Comparison of ENCODE assay signal across 8 cellular contexts in genomic region chr18:2547477-2548087, GRCh38. TPM values are rescaled to one million over a fixed set of nuclear protein-coding genes. Genes with fewer than 3 reads are reported as not detected.
DNase-seq lines count a peak whose midpoint lies in the region; ATAC-seq and TF ChIP-seq lines count a peak whose summit lies in the region.

No MANE protein-coding gene starts in this region.

- H3K36me3 ChIP-seq in GM06990 (ENCODE audit: control insufficient read depth, insufficient read depth, low read length) (no peaks in the 10 kb centered on the region), OCI-LY7 (ENCODE audit: insufficient read depth, low read length) (peaks cover 39% of the 10 kb centered on the region), endodermal cell (ENCODE audit: control insufficient read depth, insufficient read depth, low read length) (peaks cover 29% of the 10 kb centered on the region)
- peaks cover 1 to 22% (median 17%) of the 10 kb centered on the region in 3 experiments for H3K36me3 ChIP-seq in naive thymus-derived CD4-positive, alpha-beta T cell (ENCODE audit: control insufficient read depth in 2 of 3, insufficient read depth in 3 of 3, low read length in 3 of 3)

- WGBS in endodermal cell (ENCODE audit: insufficient coverage in 1 of 2, insufficient read length in 1 of 2), 2 experiments: 68 to 70% methylated on average over 4 of the region's 4 CpGs

- H3K9me3 ChIP-seq in OCI-LY7 (ENCODE audit: low read length): no peaks in the 10 kb centered on the region
- H3K9me3 ChIP-seq in endodermal cell (ENCODE audit: control insufficient read depth, low read length): no peaks in the 10 kb centered on the region
- no peaks in the 10 kb centered on the region for H3K9me3 ChIP-seq in naive thymus-derived CD4-positive, alpha-beta T cell (ENCODE audit: control insufficient read depth in 2 of 3, low read length in 3 of 3)

- peak; percentile 47 for DNase-seq in A172 (ENCODE audit: low spot score)
- no peak for DNase-seq in GM06990 (ENCODE audit: extremely low read depth, insufficient read length)
- peak; percentile 80 for DNase-seq in OCI-LY7 (ENCODE audit: low spot score)
- DNase-seq in endodermal cell: no peak
- DNase-seq in naive thymus-derived CD4-positive, alpha-beta T cell: peak in 7 of 9 donors; percentile 13 to 50 (median 37)
- DNase-seq in HPDE6-E6E7 (ENCODE audit: extremely low spot score): no peak

- peak; percentile 81 for ATAC-seq in HG03354 (IDR thresholded peaks at IDR 0.05; ENCODE audit: poor library complexity, severe bottlenecking, unreplicated experiment)
- peak; percentile 72 for ATAC-seq in naive thymus-derived CD4-positive, alpha-beta T cell
- no peak for ATAC-seq in GM18861 (IDR thresholded peaks at IDR 0.05; ENCODE audit: unreplicated experiment)

- no peaks in the 10 kb centered on the region for H3K27me3 Mint-ChIP-seq in endodermal cell (ENCODE audit: insufficient read depth)
- no peaks in the 10 kb centered on the region for H3K27me3 Mint-ChIP-seq in naive thymus-derived CD4-positive, alpha-beta T cell

- peaks cover 12% of the 10 kb centered on the region for H3K4me1 ChIP-seq in OCI-LY7 (ENCODE audit: insufficient read depth, low read length, poor library complexity, severe bottlenecking)
- H3K4me1 ChIP-seq in endodermal cell (ENCODE audit: control insufficient read depth, insufficient read depth, low read length): no peaks in the 10 kb centered on the region
- no peaks in the 10 kb centered on the region for H3K4me1 ChIP-seq in naive thymus-derived CD4-positive, alpha-beta T cell (ENCODE audit: control insufficient read depth in 2 of 2, insufficient read depth in 2 of 2, low read length in 2 of 2)

- no peaks in the 10 kb centered on the region for H4K20me1 ChIP-seq in OCI-LY7 (ENCODE audit: insufficient read depth, low read length)

- intact Hi-C loops in OCI-LY7 (cut with micrococcal nuclease; ENCODE audit: unreplicated experiment): loop anchor here (1.0 to 10.0 kb wide), 4 partner anchors 313 to 960 kb away; no protein-coding TSS in a partner anchor
- intact Hi-C loops in naive thymus-derived CD4-positive, alpha-beta T cell (cut with micrococcal nuclease): loop anchor here (1.0 to 10.0 kb wide), 9 partner anchors 57 to 1923 kb away; no protein-coding TSS in a partner anchor

- H3K9me2 ChIP-seq in OCI-LY7 (ENCODE audit: insufficient read depth, low read length): no peaks in the 10 kb centered on the region

- H3K79me2 ChIP-seq in OCI-LY7 (ENCODE audit: insufficient read depth, low read depth, low read length): no peaks in the 10 kb centered on the region

- H3K27ac Mint-ChIP-seq in endodermal cell: no peak overlapping the region
- H3K27ac Mint-ChIP-seq in naive thymus-derived CD4-positive, alpha-beta T cell: peak overlapping the region in 3 of 9 donors; percentile 0 to 10 (median 6)

- no peak overlapping the region for H3K4me3 Mint-ChIP-seq in endodermal cell
- no peak overlapping the region for H3K4me3 Mint-ChIP-seq in naive thymus-derived CD4-positive, alpha-beta T cell

- TF ChIP-seq CTCF in GM06990 (IDR thresholded peaks at IDR 0.05; ENCODE audit: insufficient read depth, low read length, poor library complexity, severe bottlenecking): peak; percentile 39
- TF ChIP-seq CTCF in OCI-LY7 (conservative IDR thresholded peaks at IDR 0.05; ENCODE audit: low read length): peak; percentile 94
- peak; percentile 80 for TF ChIP-seq CTCF in endodermal cell (conservative IDR thresholded peaks at IDR 0.05)

- H3K27ac ChIP-seq in OCI-LY7 (ENCODE audit: low read depth, low read length, poor library complexity, severe bottlenecking) (no peak overlapping the region), endodermal cell (ENCODE audit: low read depth, low read length) (no peak overlapping the region)
- no peak overlapping the region for H3K27ac ChIP-seq in naive thymus-derived CD4-positive, alpha-beta T cell (ENCODE audit: low read depth, low read length)

- H3K9me3 Mint-ChIP-seq in endodermal cell: no peaks in the 10 kb centered on the region
- no peaks in the 10 kb centered on the region for H3K9me3 Mint-ChIP-seq in naive thymus-derived CD4-positive, alpha-beta T cell

- H2AFZ ChIP-seq in OCI-LY7 (ENCODE audit: low read length): no peak overlapping the region

- peaks cover 24% of the 10 kb centered on the region for H3K36me3 Mint-ChIP-seq in endodermal cell (ENCODE audit: low read depth)
- H3K36me3 Mint-ChIP-seq in naive thymus-derived CD4-positive, alpha-beta T cell: peaks cover 0 to 42% (median 21%) of the 10 kb centered on the region in 5 donors

- H3K4me3 ChIP-seq in GM06990 (replicated peaks; ENCODE audit: low read depth, low read length) (no peak overlapping the region), OCI-LY7 (ENCODE audit: low read depth, low read length, poor library complexity, severe bottlenecking) (no peak overlapping the region), endodermal cell (ENCODE audit: low read length) (no peak overlapping the region)
- no peak overlapping the region for H3K4me3 ChIP-seq in naive thymus-derived CD4-positive, alpha-beta T cell (ENCODE audit: low read length)

- H3K4me1 Mint-ChIP-seq in endodermal cell: no peaks in the 10 kb centered on the region
- H3K4me1 Mint-ChIP-seq in naive thymus-derived CD4-positive, alpha-beta T cell: peaks cover 3 to 33% (median 23%) of the 10 kb centered on the region in 7 donors

- CTCF ChIA-PET in OCI-LY7 (lab: Charles Lee; ENCODE audit: unreplicated experiment): interaction anchor here (1.0 kb wide), 1 partner anchor 443 kb away, joined by 3 read pairs; no protein-coding TSS in a partner anchor
- CTCF ChIA-PET in naive thymus-derived CD4-positive, alpha-beta T cell (lab: Charles Lee): interaction anchor here (0.7 to 1.8 kb wide), 11 partner anchors 8 to 1707 kb away, joined by 3 to 8 read pairs (median 4); no protein-coding TSS in a partner anchor

- no TSS peak for BruUV-seq in OCI-LY7 (replicated peaks; lab: Mats Ljungman, UMichigan)

- no peaks in the 10 kb centered on the region for H3K27me3 ChIP-seq in GM06990 (replicated peaks; ENCODE audit: control insufficient read depth, insufficient read depth, low read length)
- no peaks in the 10 kb centered on the region for H3K27me3 ChIP-seq in endodermal cell (ENCODE audit: control insufficient read depth, insufficient read depth, low read length, poor library complexity, severe bottlenecking)
- no peaks in the 10 kb centered on the region for H3K27me3 ChIP-seq in naive thymus-derived CD4-positive, alpha-beta T cell (ENCODE audit: control insufficient read depth in 2 of 2, insufficient read depth in 2 of 2, low read length in 2 of 2)

- no peak overlapping the region for H3K4me2 ChIP-seq in OCI-LY7 (ENCODE audit: low read length)

- H3K9ac ChIP-seq in endodermal cell (ENCODE audit: extremely low read depth, low read length, poor library complexity, severe bottlenecking): no peak overlapping the region

- POLR2A ChIA-PET in OCI-LY7 (lab: Charles Lee): interaction anchor here (0.5 to 1.1 kb wide), 5 partner anchors 18 to 1477 kb away, joined by 3 to 4 read pairs (median 3); no protein-coding TSS in a partner anchor
- POLR2A ChIA-PET in naive thymus-derived CD4-positive, alpha-beta T cell (lab: Charles Lee): interaction anchor here (0.5 to 2.2 kb wide), 5 partner anchors 27 to 1819 kb away, joined by 3 to 15 read pairs (median 5); no protein-coding TSS in a partner anchor

RNA-seq across cellular contexts. Expression of gene METTL4, which starts 23.7 kb away (rescaled TPM):
- 11.0 and 13.9 TPM in 2 replicates for total RNA-seq in A172 (2014; rRNA removed; shearing (Covaris generic))
- 11.8 and 12.4 TPM in 2 replicates for total RNA-seq in OCI-LY7 (2014; rRNA removed; shearing (Covaris generic))
- total RNA-seq in OCI-LY7 (2022) (23.3 and 23.7 TPM in 2 replicates), endodermal cell (10 to 100 TPM; 11.2 to 17.5 TPM)
- polyA plus RNA-seq in endodermal cell (2013, experiment 1 of 2): 17.5 TPM
- polyA plus RNA-seq in endodermal cell (2013, experiment 2 of 2): 17.3 TPM
- total RNA-seq in naive thymus-derived CD4-positive, alpha-beta T cell: 10 to 100 TPM; 13.8 to 32.5 (median 22.8) TPM
- 10 to 100 TPM; 12.0 to 18.7 TPM for polyA plus RNA-seq in naive thymus-derived CD4-positive, alpha-beta T cell

RNA-seq across cellular contexts. Expression of gene NDC80, which starts 23.8 kb away (rescaled TPM):
- total RNA-seq in A172 (2014; rRNA removed; shearing (Covaris generic)): 68.7 and 72.7 TPM in 2 replicates
- 73.0 and 91.1 TPM in 2 replicates for total RNA-seq in OCI-LY7 (2014; rRNA removed; shearing (Covaris generic))
- total RNA-seq in OCI-LY7 (2022) (105 and 115 TPM in 2 replicates), endodermal cell (10 to 100 TPM; 29.7 to 61.8 TPM)
- polyA plus RNA-seq in endodermal cell (2013, experiment 1 of 2): 52.1 TPM
- 53.9 TPM for polyA plus RNA-seq in endodermal cell (2013, experiment 2 of 2)
- 10 to 100 TPM in 1 of 5 experiments, 1 to 10 TPM in 4; 2.4 to 53.6 (median 2.7) TPM for total RNA-seq in naive thymus-derived CD4-positive, alpha-beta T cell
- polyA plus RNA-seq in naive thymus-derived CD4-positive, alpha-beta T cell: 1 to 10 TPM; 1.3 to 2.4 TPM

Comparison
In these comparisons a context has a peak if more than half of its experiments do, and no peak if none do; other contexts are left out.
1. DNase-seq: peak in A172 (single experiment), OCI-LY7 (single experiment) and naive thymus-derived CD4-positive, alpha-beta T cell (7 of 9); none in GM06990 (single experiment), endodermal cell (single experiment) and HPDE6-E6E7 (single experiment).
2. CTCF ChIP-seq: peak in every context shown above with its lines; median percentile 94 in OCI-LY7; 80 in endodermal cell; 39 in GM06990.